In the genomic region with DNA sequence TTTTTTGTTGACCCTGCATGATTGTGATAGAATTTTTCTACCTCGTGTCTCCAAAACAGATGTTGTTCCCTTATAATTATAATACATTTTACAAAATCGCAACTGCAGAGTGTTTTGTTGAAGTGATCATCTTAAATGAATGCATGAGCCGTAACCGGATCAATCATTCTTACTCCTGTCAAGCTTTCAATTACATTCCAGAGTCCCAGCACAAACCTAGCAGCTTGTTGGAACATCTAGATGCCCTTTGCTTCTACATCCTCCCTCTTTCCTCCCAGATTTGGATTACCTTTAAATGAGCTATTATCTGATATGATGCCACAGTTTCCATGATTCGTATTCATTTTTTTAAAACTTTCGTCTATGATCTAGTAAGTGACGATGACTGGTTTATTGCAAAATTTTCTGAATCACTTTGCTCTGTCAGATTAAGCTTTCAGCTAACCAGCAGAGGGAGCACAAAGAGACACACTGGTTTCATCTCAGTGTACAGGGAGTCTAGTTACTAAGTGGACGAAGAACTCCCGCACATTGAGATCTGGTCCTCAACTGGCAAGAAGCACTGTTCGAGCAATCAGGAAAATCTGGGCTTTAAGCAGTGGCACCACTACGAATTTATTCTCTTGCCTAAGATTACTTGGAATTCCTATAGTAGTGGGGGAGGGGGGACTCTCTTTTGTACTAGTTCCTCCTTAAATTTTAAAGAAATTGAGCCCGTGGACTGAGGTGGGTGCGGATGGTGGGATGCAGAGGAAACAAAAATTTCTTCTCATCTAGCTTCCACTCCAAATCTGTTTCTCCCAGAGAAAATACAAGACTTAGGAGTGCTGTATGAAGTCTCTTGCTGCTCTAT, we compare ENCODE assay signal across 8 cellular contexts. TPM values are rescaled to one million over a fixed set of nuclear protein-coding genes. Genes with fewer than 3 reads are reported as not detected.
DNase-seq lines count a peak whose midpoint lies in the region; ATAC-seq lines count a peak whose summit lies in the region.

No MANE protein-coding gene starts in this region.

- no peaks in the 10 kb centered on the region for H3K4me1 ChIP-seq in trophoblast cell (ENCODE audit: control insufficient read depth in 1 of 2, insufficient read depth in 2 of 2, low read length in 2 of 2)

- no peaks in the 10 kb centered on the region for H3K36me3 ChIP-seq in trophoblast cell (ENCODE audit: control insufficient read depth in 1 of 2, insufficient read depth in 2 of 2, low read length in 2 of 2)

- H3K9me3 Mint-ChIP-seq in activated CD4-positive, alpha-beta memory T cell treated with anti-CD3 and anti-CD28 coated beads, Interleukin-2, amount 10 ng/mL, durations not matched to agents 7 days and 5 days = no peaks in the 10 kb centered on the region

- no peak overlapping the region for H4K91ac ChIP-seq in trophoblast cell (ENCODE audit: low read depth, low read length)

- H3K9ac ChIP-seq in trophoblast cell (ENCODE audit: low read length) = no peak overlapping the region

- no peak overlapping the region for H3K18ac ChIP-seq in trophoblast cell (ENCODE audit: low read length)

- no peak overlapping the region for H4K8ac ChIP-seq in trophoblast cell (ENCODE audit: low read depth, low read length)

- peak; percentile 67 for DNase-seq in COR-L47 (lab: John Stamatoyannopoulos, UW)
- DNase-seq in NCI-H510A (lab: John Stamatoyannopoulos, UW) = peak; percentile 43
- peak; percentile 24 for DNase-seq in activated CD4-positive, alpha-beta memory T cell treated with anti-CD3 and anti-CD28 coated beads, Interleukin-2, amount 10 ng/mL, durations not matched to agents 7 days and 5 days
- DNase-seq in germinal center (ENCODE audit: low spot score) = peak; percentile 57
- DNase-seq in trophoblast cell = peak; percentile 42 to 90

- peak; percentile 80 for ATAC-seq in GM18870 (IDR thresholded peaks at IDR 0.05; ENCODE audit: unreplicated experiment)
- peak; percentile 88 for ATAC-seq in HG03354 (IDR thresholded peaks at IDR 0.05; ENCODE audit: poor library complexity, severe bottlenecking, unreplicated experiment)
- no peak for ATAC-seq in HG03135 (IDR thresholded peaks at IDR 0.05; ENCODE audit: unreplicated experiment)

- H3K27me3 ChIP-seq in trophoblast cell (ENCODE audit: insufficient read depth, low read length) = no peaks in the 10 kb centered on the region

- H3K14ac ChIP-seq in trophoblast cell (ENCODE audit: low read length) = no peak overlapping the region

- H3K4me3 ChIP-seq in trophoblast cell (ENCODE audit: low read depth, low read length) = no peak overlapping the region

- H2AK5ac ChIP-seq in trophoblast cell (ENCODE audit: low read length) = no peak overlapping the region

- no peaks in the 10 kb centered on the region for H3K36me3 Mint-ChIP-seq in activated CD4-positive, alpha-beta memory T cell treated with anti-CD3 and anti-CD28 coated beads, Interleukin-2, amount 10 ng/mL, durations not matched to agents 7 days and 5 days (ENCODE audit: low read depth)

- peaks cover 7% of the 10 kb centered on the region for H3K4me1 Mint-ChIP-seq in activated CD4-positive, alpha-beta memory T cell treated with anti-CD3 and anti-CD28 coated beads, Interleukin-2, amount 10 ng/mL, durations not matched to agents 7 days and 5 days

- H3K4me2 ChIP-seq in trophoblast cell (ENCODE audit: low read length) = no peak overlapping the region

- CTCF ChIA-PET in activated CD4-positive, alpha-beta memory T cell treated with anti-CD3 and anti-CD28 coated beads, Interleukin-2, amount 10 ng/mL, durations not matched to agents 7 days and 5 days (lab: Charles Lee) = interaction anchor here (0.6 to 2.8 kb wide), 25 partner anchors 11 to 468 kb away, joined by 3 to 35 read pairs (median 4); a partner anchor contains a TSS

- H3K27me3 Mint-ChIP-seq in activated CD4-positive, alpha-beta memory T cell treated with anti-CD3 and anti-CD28 coated beads, Interleukin-2, amount 10 ng/mL, durations not matched to agents 7 days and 5 days = peaks cover 35% of the 10 kb centered on the region

- WGBS in trophoblast cell (ENCODE audit: extremely low coverage, insufficient coverage, insufficient read length) = no CpG with 5 or more reads among the region's 13 CpGs

- no peak overlapping the region for H2BK120ac ChIP-seq in trophoblast cell (ENCODE audit: insufficient read depth, low read length, poor library complexity)

- no peak overlapping the region for H4K12ac ChIP-seq in trophoblast cell (ENCODE audit: low read depth, low read length)

- no peak overlapping the region for H3K23ac ChIP-seq in trophoblast cell (ENCODE audit: low read length)

- POLR2A ChIA-PET in activated CD4-positive, alpha-beta memory T cell treated with anti-CD3 and anti-CD28 coated beads, Interleukin-2, amount 10 ng/mL, durations not matched to agents 7 days and 5 days (lab: Charles Lee) = interaction anchor here (0.6 to 1.6 kb wide), 3 partner anchors 174 to 500 kb away, joined by 3 to 4 read pairs (median 4); no protein-coding TSS in a partner anchor

- no peaks in the 10 kb centered on the region for H3K79me1 ChIP-seq in trophoblast cell (ENCODE audit: low read length)

- no peak overlapping the region for H3K4ac ChIP-seq in trophoblast cell (ENCODE audit: low read depth, low read length)

- no peak overlapping the region for H2BK5ac ChIP-seq in trophoblast cell (ENCODE audit: low read depth, low read length, poor library complexity)

- no peak overlapping the region for H3K27ac Mint-ChIP-seq in activated CD4-positive, alpha-beta memory T cell treated with anti-CD3 and anti-CD28 coated beads, Interleukin-2, amount 10 ng/mL, durations not matched to agents 7 days and 5 days

- H2BK12ac ChIP-seq in trophoblast cell (ENCODE audit: low read length) = no peak overlapping the region

- H3K79me2 ChIP-seq in trophoblast cell (ENCODE audit: control insufficient read depth, insufficient read depth, low read length, poor library complexity) = no peaks in the 10 kb centered on the region

- no peak overlapping the region for H2AFZ ChIP-seq in trophoblast cell (ENCODE audit: insufficient read depth, low read length, poor library complexity)

- no peak overlapping the region for H3K4me3 Mint-ChIP-seq in activated CD4-positive, alpha-beta memory T cell treated with anti-CD3 and anti-CD28 coated beads, Interleukin-2, amount 10 ng/mL, durations not matched to agents 7 days and 5 days

- no peaks in the 10 kb centered on the region for H3K9me3 ChIP-seq in trophoblast cell (ENCODE audit: insufficient read depth, low read depth, low read length)

- no peak overlapping the region for H3K27ac ChIP-seq in trophoblast cell (ENCODE audit: low read depth, low read length)

RNA-seq across cellular contexts. Expression of a gene that starts 40.9 kb away (rescaled TPM):
- total RNA-seq in activated CD4-positive, alpha-beta memory T cell treated with anti-CD3 and anti-CD28 coated beads, Interleukin-2, amount 10 ng/mL, durations not matched to agents 7 days and 5 days = 1 to 10 TPM in 1 of 2 experiments, under 1 TPM in 1; 0.70 to 1.6 TPM
- 0.04 TPM in 1 of 2 replicates, not detected in the other for polyA plus RNA-seq in trophoblast cell (2013)

RNA-seq across cellular contexts. Expression of a gene that starts 54.7 kb away (rescaled TPM):
- total RNA-seq in activated CD4-positive, alpha-beta memory T cell treated with anti-CD3 and anti-CD28 coated beads, Interleukin-2, amount 10 ng/mL, durations not matched to agents 7 days and 5 days = 10 to 100 TPM; 24.7 to 26.0 TPM
- polyA plus RNA-seq in trophoblast cell (2013) = 4.5 and 4.6 TPM in 2 replicates
